In the genomic region with DNA sequence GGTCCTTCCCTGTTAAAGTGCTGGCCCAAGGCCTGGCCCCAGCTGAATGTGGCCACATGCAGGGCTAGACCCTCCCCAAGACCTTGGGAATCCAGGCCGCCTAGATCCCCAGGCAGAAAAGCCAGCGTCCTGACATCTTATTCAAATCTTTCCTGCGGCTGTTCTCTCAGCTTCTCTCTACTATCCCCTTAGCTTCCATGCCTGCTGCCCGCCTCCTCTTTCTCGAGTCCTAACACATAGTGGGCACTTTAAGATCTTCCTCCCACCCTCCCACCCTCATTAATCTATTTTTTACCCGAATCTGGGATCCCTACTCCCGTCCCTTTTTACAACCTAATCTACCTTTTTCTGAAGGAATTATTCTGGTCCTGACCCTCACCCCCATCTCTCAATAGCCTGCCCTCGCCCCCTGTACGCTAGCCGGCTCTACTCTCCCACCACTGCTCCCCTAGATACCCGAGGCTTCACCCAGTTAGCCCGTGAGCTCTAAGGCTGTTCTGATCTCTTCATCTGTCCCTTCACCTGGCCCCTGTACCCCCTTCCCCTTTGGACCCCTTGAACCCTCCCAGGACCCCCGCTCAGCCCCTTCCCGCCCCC, we compare ENCODE assay signal across 8 cellular contexts. TPM values are rescaled to one million over a fixed set of nuclear protein-coding genes. Genes with fewer than 3 reads are reported as not detected.
DNase-seq lines count a peak whose midpoint lies in the region; ATAC-seq and TF ChIP-seq lines count a peak whose summit lies in the region.

A gene with protein sequence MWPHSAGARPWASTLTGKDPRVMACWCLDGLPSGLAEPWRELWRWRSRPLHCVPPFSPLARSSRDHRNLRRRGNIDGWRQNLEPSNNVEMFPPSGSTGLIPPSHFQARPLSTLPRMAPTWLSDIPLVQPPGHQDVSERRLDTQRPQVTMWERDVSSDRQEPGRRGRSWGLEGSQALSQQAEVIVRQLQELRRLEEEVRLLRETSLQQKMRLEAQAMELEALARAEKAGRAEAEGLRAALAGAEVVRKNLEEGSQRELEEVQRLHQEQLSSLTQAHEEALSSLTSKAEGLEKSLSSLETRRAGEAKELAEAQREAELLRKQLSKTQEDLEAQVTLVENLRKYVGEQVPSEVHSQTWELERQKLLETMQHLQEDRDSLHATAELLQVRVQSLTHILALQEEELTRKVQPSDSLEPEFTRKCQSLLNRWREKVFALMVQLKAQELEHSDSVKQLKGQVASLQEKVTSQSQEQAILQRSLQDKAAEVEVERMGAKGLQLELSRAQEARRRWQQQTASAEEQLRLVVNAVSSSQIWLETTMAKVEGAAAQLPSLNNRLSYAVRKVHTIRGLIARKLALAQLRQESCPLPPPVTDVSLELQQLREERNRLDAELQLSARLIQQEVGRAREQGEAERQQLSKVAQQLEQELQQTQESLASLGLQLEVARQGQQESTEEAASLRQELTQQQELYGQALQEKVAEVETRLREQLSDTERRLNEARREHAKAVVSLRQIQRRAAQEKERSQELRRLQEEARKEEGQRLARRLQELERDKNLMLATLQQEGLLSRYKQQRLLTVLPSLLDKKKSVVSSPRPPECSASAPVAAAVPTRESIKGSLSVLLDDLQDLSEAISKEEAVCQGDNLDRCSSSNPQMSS (minus strand): TSS at position 260 of the 597 bp plus-strand sequence. CDS start 202 bp downstream, at position 58.

- H3K4me3 ChIP-seq in WERI-Rb-1 (ENCODE audit: low read depth, low read length) = peak within 1 kb of the TSS; percentile 65

- intact Hi-C loops in T-helper 2 cell treated with Interferon-gamma antibody and Interleukin-4, amounts not matched to agents 100 ng/mL and 5 ng/mL, for 36 hours (cut with micrococcal nuclease) = loop anchor here (1.0 to 10.0 kb wide), 5 partner anchors 20 to 473 kb away; a partner anchor contains a TSS
- intact Hi-C loops in Right ventricle myocardium superior (cut with DNase I) = no loop called here

- no peaks in the 10 kb centered on the region for H3K9me3 ChIP-seq in WERI-Rb-1 (ENCODE audit: severe bottlenecking)

- H3K27ac ChIP-seq in WERI-Rb-1 = peak within 1 kb of the TSS; percentile 84

- DNase-seq in T-helper 2 cell (no peak), WERI-Rb-1 (no peak), Right ventricle myocardium superior (no peak), pulmonary artery endothelial cell (ENCODE audit: low read depth, low spot score) (no peak), HCEC 1CT (no peak), pons (ENCODE audit: low spot score) (no peak), NCI-H187 (lab: John Stamatoyannopoulos, UW) (no peak)

- peak; percentile 19 for ATAC-seq in Right ventricle myocardium superior (ENCODE audit: poor library complexity)

- H3K27me3 ChIP-seq in WERI-Rb-1 (ENCODE audit: insufficient read depth, low read depth, severe bottlenecking) = no peaks in the 10 kb centered on the region

- peaks cover 75% of the 10 kb centered on the region for H3K36me3 ChIP-seq in WERI-Rb-1

- TF ChIP-seq CTCF in WERI-Rb-1 (IDR thresholded peaks at IDR 0.05; ENCODE audit: low read depth, low read length) = no peak

RNA-seq across cellular contexts. Expression of the gene that starts here (rescaled TPM):
- 37.1 and 39.2 TPM in 2 replicates for total RNA-seq in T-helper 2 cell treated with Interferon-gamma antibody and Interleukin-4, amounts not matched to agents 100 ng/mL and 5 ng/mL, for 36 hours
- 10.9 TPM for total RNA-seq in Right ventricle myocardium superior
- total RNA-seq in pulmonary artery endothelial cell = 16.3 and 27.6 TPM in 2 replicates
